ENCODE assay signal across 22 cellular contexts in the genomic region with DNA sequence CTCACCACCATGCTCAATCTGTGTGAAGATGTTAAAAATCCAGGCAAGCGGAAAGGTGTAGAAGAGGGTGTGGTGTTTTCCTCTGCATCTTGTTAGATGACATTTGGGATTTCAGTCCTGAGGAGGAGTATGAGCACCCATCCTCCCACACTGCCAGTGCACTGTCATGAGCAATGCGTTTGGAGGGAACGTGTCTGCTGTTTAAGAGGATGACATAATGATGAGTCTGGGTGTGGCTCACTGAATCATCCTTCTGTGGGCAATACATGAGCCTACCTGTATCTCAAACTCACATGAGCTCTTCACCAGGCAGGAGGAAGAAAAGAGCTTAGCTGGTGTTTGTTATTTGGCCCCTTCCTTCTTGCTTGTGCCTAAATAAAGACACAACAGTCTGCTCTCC.
A peak's percentile ranks its signal among the peaks of the same experiment; 100 is the strongest.
DNase-seq lines count a peak whose midpoint lies in the region; ATAC-seq and TF ChIP-seq lines count a peak whose summit lies in the region.
"Had no signal": no experiment of that assay in that cellular context is flagged by ENCODE, and none has a peak within 500 bp of the region (broad histone marks: within the 10 kb centered on the region; RNA-seq: fewer than 3 reads in every experiment).

No MANE protein-coding gene starts in this region.

- no peaks in the 10 kb centered on the region for H3K4me1 Mint-ChIP-seq in activated CD4-positive, alpha-beta T cell treated with anti-CD3 and anti-CD28 coated beads for 36 hours
- H3K4me1 Mint-ChIP-seq in activated CD4-positive, alpha-beta memory T cell treated with anti-CD3 and anti-CD28 coated beads for 36 hours (ENCODE audit: low read depth) = no peaks in the 10 kb centered on the region
- H3K4me1 Mint-ChIP-seq in activated CD4-positive, alpha-beta memory T cell treated with anti-CD3 and anti-CD28 coated beads, Interleukin-2, amount 10 ng/mL, durations not matched to agents 7 days and 5 days = no peaks in the 10 kb centered on the region
- H3K4me1 Mint-ChIP-seq: activated naive CD8-positive, alpha-beta T cell treated with anti-CD3 and anti-CD28 coated beads for 36 hours; H9 had no signal

- WGBS in IMR-90 (ENCODE audit: extremely low coverage in 2 of 2, insufficient read length in 1 of 2), 2 experiments = no CpG with 5 or more reads among the region's 3 CpGs
- 50% methylated on average over 2 of the region's 3 CpGs for WGBS in mammary epithelial cell (ENCODE audit: low coverage, missing lambda C conversion rate)

- no peaks in the 10 kb centered on the region for H3K9me1 ChIP-seq in IMR-90 (ENCODE audit: insufficient read depth, low read length)

- H4K91ac ChIP-seq in IMR-90 (ENCODE audit: insufficient read depth, low read depth, low read length) = no peak overlapping the region

- no peaks in the 10 kb centered on the region for H4K20me1 ChIP-seq in IMR-90 (ENCODE audit: insufficient read depth, low read length)
- no peaks in the 10 kb centered on the region for H4K20me1 ChIP-seq in mammary epithelial cell (ENCODE audit: insufficient read depth, low read length)

- H3K9me3 ChIP-seq in IMR-90 (ENCODE audit: control insufficient read depth, insufficient read depth, low read length) = peaks cover 2% of the 10 kb centered on the region
- H3K9me3 ChIP-seq in mammary epithelial cell (replicated peaks; ENCODE audit: insufficient read depth, low read length) = no peaks in the 10 kb centered on the region
- H3K9me3 ChIP-seq: Caco-2, Peyer's patch, SK-N-SH, upper lobe of right lung had no signal

- no peak overlapping the region for H2BK5ac ChIP-seq in IMR-90 (ENCODE audit: low read depth, low read length, poor library complexity, severe bottlenecking)

- peak overlapping the region; percentile 26 for H2AK9ac ChIP-seq in IMR-90 (replicated peaks; ENCODE audit: low read depth, low read length, poor library complexity)

- CTCF ChIA-PET in activated CD4-positive, alpha-beta T cell treated with anti-CD3 and anti-CD28 coated beads for 36 hours (lab: Charles Lee) = no interaction called here
- CTCF ChIA-PET in IMR-90 (lab: Yijun Ruan, JAX) = no interaction called here
- CTCF ChIA-PET in mammary epithelial cell (lab: Charles Lee; ENCODE audit: low non-redundant PET) = no interaction called here
- CTCF ChIA-PET in activated CD4-positive, alpha-beta memory T cell treated with anti-CD3 and anti-CD28 coated beads for 36 hours (lab: Charles Lee) = no interaction called here
- CTCF ChIA-PET in activated CD4-positive, alpha-beta memory T cell treated with anti-CD3 and anti-CD28 coated beads, Interleukin-2, amount 10 ng/mL, durations not matched to agents 7 days and 5 days (lab: Charles Lee) = no interaction called here

- H3K36me3 Mint-ChIP-seq in activated CD4-positive, alpha-beta T cell treated with anti-CD3 and anti-CD28 coated beads for 36 hours (ENCODE audit: low read depth) = no peaks in the 10 kb centered on the region
- no peaks in the 10 kb centered on the region for H3K36me3 Mint-ChIP-seq in activated CD4-positive, alpha-beta memory T cell treated with anti-CD3 and anti-CD28 coated beads for 36 hours
- no peaks in the 10 kb centered on the region for H3K36me3 Mint-ChIP-seq in activated CD4-positive, alpha-beta memory T cell treated with anti-CD3 and anti-CD28 coated beads, Interleukin-2, amount 10 ng/mL, durations not matched to agents 7 days and 5 days (ENCODE audit: low read depth)
- H3K36me3 Mint-ChIP-seq: activated naive CD8-positive, alpha-beta T cell treated with anti-CD3 and anti-CD28 coated beads for 36 hours had no signal

- POLR2A ChIA-PET in activated CD4-positive, alpha-beta T cell treated with anti-CD3 and anti-CD28 coated beads for 36 hours (lab: Charles Lee) = no interaction called here
- POLR2A ChIA-PET in IMR-90 (lab: Charles Lee; ENCODE audit: unreplicated experiment) = no interaction called here
- POLR2A ChIA-PET in activated CD4-positive, alpha-beta memory T cell treated with anti-CD3 and anti-CD28 coated beads for 36 hours (lab: Charles Lee) = no interaction called here
- POLR2A ChIA-PET in activated CD4-positive, alpha-beta memory T cell treated with anti-CD3 and anti-CD28 coated beads, Interleukin-2, amount 10 ng/mL, durations not matched to agents 7 days and 5 days (lab: Charles Lee) = no interaction called here

- H4K5ac ChIP-seq in IMR-90 (ENCODE audit: low read depth, low read length) = no peak overlapping the region

- in situ Hi-C loops in IMR-90 (cut with MboI; ENCODE audit: low sequenced_read_pairs) (no loop called here), mammary epithelial cell (cut with MboI; ENCODE audit: low sequenced_read_pairs in 2 of 2) (no loop called here)

- BruUV-seq in IMR-90 (replicated peaks; lab: Mats Ljungman, UMichigan) (no TSS peak), mammary epithelial cell (replicated peaks; lab: Mats Ljungman, UMichigan) (no TSS peak)

- H3K36me3 ChIP-seq in IMR-90 (ENCODE audit: control insufficient read depth, insufficient read depth, low read length) (no peaks in the 10 kb centered on the region), mammary epithelial cell (ENCODE audit: insufficient read depth, low read length) (no peaks in the 10 kb centered on the region)
- H3K36me3 ChIP-seq: heart right ventricle, Peyer's patch, upper lobe of right lung had no signal

- TF ChIP-seq RAD21 in IMR-90 (IDR thresholded peaks at IDR 0.05; ENCODE audit: low read length) = no peak

- H3K4me1 ChIP-seq in IMR-90 (ENCODE audit: control insufficient read depth, insufficient read depth, low read length) (no peaks in the 10 kb centered on the region), mammary epithelial cell (ENCODE audit: insufficient read depth, low read length) (peaks cover 16% of the 10 kb centered on the region)
- H3K4me1 ChIP-seq: Caco-2, heart right ventricle, Peyer's patch, upper lobe of right lung had no signal

- H3K4ac ChIP-seq in IMR-90 (ENCODE audit: low read depth, low read length) = no peak overlapping the region

- H3K27ac ChIP-seq in IMR-90 (ENCODE audit: insufficient read depth, low read length) = no peak overlapping the region
- no peak overlapping the region for H3K27ac ChIP-seq in mammary epithelial cell (ENCODE audit: insufficient read depth, low read depth, low read length)
- H3K27ac ChIP-seq: heart right ventricle, Peyer's patch, upper lobe of right lung had no signal

- dilution Hi-C loops in IMR-90 (cut with HindIII; ENCODE audit: low sequenced_read_pairs, unreplicated experiment) (no loop called here), mammary epithelial cell (cut with HindIII; ENCODE audit: low sequenced_read_pairs) (no loop called here)

- no peaks in the 10 kb centered on the region for H3K79me1 ChIP-seq in IMR-90 (ENCODE audit: low read depth in 1 of 2, low read length in 2 of 2)

- H2BK15ac ChIP-seq in IMR-90 (ENCODE audit: low read depth, low read length) = no peak overlapping the region

- H3K23ac ChIP-seq in IMR-90 (ENCODE audit: low read depth, low read length) = no peak overlapping the region

- H2AFZ ChIP-seq in IMR-90 (replicated peaks; ENCODE audit: low read length, poor library complexity) = no peak overlapping the region
- peak overlapping the region; percentile 20 for H2AFZ ChIP-seq in mammary epithelial cell (ENCODE audit: low read depth, low read length)

- peaks cover 2% of the 10 kb centered on the region for H3K9me3 Mint-ChIP-seq in activated CD4-positive, alpha-beta T cell treated with anti-CD3 and anti-CD28 coated beads for 36 hours (ENCODE audit: low read depth)
- no peaks in the 10 kb centered on the region for H3K9me3 Mint-ChIP-seq in activated CD4-positive, alpha-beta memory T cell treated with anti-CD3 and anti-CD28 coated beads for 36 hours
- no peaks in the 10 kb centered on the region for H3K9me3 Mint-ChIP-seq in activated CD4-positive, alpha-beta memory T cell treated with anti-CD3 and anti-CD28 coated beads, Interleukin-2, amount 10 ng/mL, durations not matched to agents 7 days and 5 days

- H3K18ac ChIP-seq in IMR-90 (ENCODE audit: low read depth, low read length) = no peak overlapping the region

- H3K4me2 ChIP-seq in IMR-90 (ENCODE audit: low read depth, low read length) (no peak overlapping the region), mammary epithelial cell (ENCODE audit: insufficient read depth, low read depth, low read length) (no peak overlapping the region)
- H3K4me2 ChIP-seq: SK-N-SH had no signal

- peak; percentile 1 for DNase-seq in activated CD4-positive, alpha-beta T cell treated with anti-CD3 and anti-CD28 coated beads for 48 hours
- DNase-seq in activated CD4-positive, alpha-beta T cell treated with anti-CD3 and anti-CD28 coated beads for 36 hours = no peak
- DNase-seq in IMR-90 (no peak), mammary epithelial cell (peak; percentile 80), putamen (ENCODE audit: low spot score) (peak; percentile 36), COLO829 (ENCODE audit: low spot score) (no peak)
- no peak for DNase-seq in activated CD4-positive, alpha-beta memory T cell treated with anti-CD3 and anti-CD28 coated beads for 36 hours
- DNase-seq in activated CD4-positive, alpha-beta memory T cell treated with anti-CD3 and anti-CD28 coated beads, Interleukin-2, amount 10 ng/mL, durations not matched to agents 7 days and 5 days = no peak
- DNase-seq: activated CD4-positive, alpha-beta T cell treated with anti-CD3 and anti-CD28 coated beads, Interleukin-2, amount 50 U/mL, for 1 hour; activated CD8-positive, alpha-beta memory T cell treated with anti-CD3 and anti-CD28 coated beads, Interleukin-2, amount 50 U/mL, for 4 hours; activated naive CD8-positive, alpha-beta T cell treated with anti-CD3 and anti-CD28 coated beads for 36 hours; Caco-2; DND-41; H9; heart right ventricle; left colon; mesenchymal stem cell; NCI-H510A; Peyer's patch; SK-N-SH; substantia nigra; upper lobe of right lung had no signal

- no peak overlapping the region for H3K56ac ChIP-seq in IMR-90 (ENCODE audit: extremely low read depth, insufficient read depth, low read length)

- H3K27me3 ChIP-seq in IMR-90 (ENCODE audit: control insufficient read depth, insufficient read depth, low read length) (no peaks in the 10 kb centered on the region), mammary epithelial cell (ENCODE audit: insufficient read depth, low read length) (peaks cover 2% of the 10 kb centered on the region)
- H3K27me3 ChIP-seq: Peyer's patch, upper lobe of right lung had no signal

- H3K14ac ChIP-seq in IMR-90 (replicated peaks; ENCODE audit: low read depth, low read length) = no peak overlapping the region

- H4K8ac ChIP-seq in IMR-90 (ENCODE audit: low read depth in 2 of 2, low read length in 2 of 2) = no peak overlapping the region

- intact Hi-C loops in activated CD4-positive, alpha-beta T cell treated with anti-CD3 and anti-CD28 coated beads for 36 hours (cut with DNase I, micrococcal nuclease) = no loop called here
- intact Hi-C loops in IMR-90 (cut with micrococcal nuclease) = no loop called here
- intact Hi-C loops in mammary epithelial cell (cut with micrococcal nuclease) = no loop called here
- intact Hi-C loops in activated CD4-positive, alpha-beta memory T cell treated with anti-CD3 and anti-CD28 coated beads for 36 hours (cut with micrococcal nuclease) = no loop called here

- TF ChIP-seq POLR2A in IMR-90 (IDR thresholded peaks at IDR 0.05; ENCODE audit: low read depth, low read length) = no peak

- H3K27ac Mint-ChIP-seq in activated CD4-positive, alpha-beta T cell treated with anti-CD3 and anti-CD28 coated beads for 36 hours = no peak overlapping the region
- H3K27ac Mint-ChIP-seq in activated CD4-positive, alpha-beta memory T cell treated with anti-CD3 and anti-CD28 coated beads for 36 hours = no peak overlapping the region
- H3K27ac Mint-ChIP-seq in activated CD4-positive, alpha-beta memory T cell treated with anti-CD3 and anti-CD28 coated beads, Interleukin-2, amount 10 ng/mL, durations not matched to agents 7 days and 5 days = no peak overlapping the region
- H3K27ac Mint-ChIP-seq: activated naive CD8-positive, alpha-beta T cell treated with anti-CD3 and anti-CD28 coated beads for 36 hours; H9 had no signal

- H3K4me3 ChIP-seq in IMR-90 (ENCODE audit: insufficient read depth, low read depth, low read length) = no peak overlapping the region
- H3K4me3 ChIP-seq in mammary epithelial cell (replicated peaks in 1 of 3; ENCODE audit: insufficient read depth in 1 of 3, low read depth in 2 of 3, low read length in 3 of 3) = no peak overlapping the region
- H3K4me3 ChIP-seq: heart right ventricle, Peyer's patch, upper lobe of right lung had no signal

- no peak overlapping the region for H3K9ac ChIP-seq in IMR-90 (ENCODE audit: low read depth, low read length)
- no peak overlapping the region for H3K9ac ChIP-seq in mammary epithelial cell (ENCODE audit: insufficient read depth, low read length)
- H3K9ac ChIP-seq: SK-N-SH had no signal

- peaks cover 2% of the 10 kb centered on the region for H3K27me3 Mint-ChIP-seq in activated CD4-positive, alpha-beta T cell treated with anti-CD3 and anti-CD28 coated beads for 36 hours
- no peaks in the 10 kb centered on the region for H3K27me3 Mint-ChIP-seq in activated CD4-positive, alpha-beta memory T cell treated with anti-CD3 and anti-CD28 coated beads for 36 hours
- no peaks in the 10 kb centered on the region for H3K27me3 Mint-ChIP-seq in activated CD4-positive, alpha-beta memory T cell treated with anti-CD3 and anti-CD28 coated beads, Interleukin-2, amount 10 ng/mL, durations not matched to agents 7 days and 5 days
- H3K27me3 Mint-ChIP-seq: activated naive CD8-positive, alpha-beta T cell treated with anti-CD3 and anti-CD28 coated beads for 36 hours had no signal

- H3K4me3 Mint-ChIP-seq in activated CD4-positive, alpha-beta T cell treated with anti-CD3 and anti-CD28 coated beads for 36 hours = no peak overlapping the region
- H3K4me3 Mint-ChIP-seq in activated CD4-positive, alpha-beta memory T cell treated with anti-CD3 and anti-CD28 coated beads for 36 hours = no peak overlapping the region
- H3K4me3 Mint-ChIP-seq in activated CD4-positive, alpha-beta memory T cell treated with anti-CD3 and anti-CD28 coated beads, Interleukin-2, amount 10 ng/mL, durations not matched to agents 7 days and 5 days = no peak overlapping the region
- H3K4me3 Mint-ChIP-seq: activated naive CD8-positive, alpha-beta T cell treated with anti-CD3 and anti-CD28 coated beads for 36 hours; H9 had no signal

- no peaks in the 10 kb centered on the region for H3K79me2 ChIP-seq in mammary epithelial cell (ENCODE audit: insufficient read depth, low read length)

- ATAC-seq in activated CD4-positive, alpha-beta T cell treated with anti-CD3 and anti-CD28 coated beads for 36 hours = no peak
- no peak for ATAC-seq in IMR-90 (ENCODE audit: low read depth)
- ATAC-seq: heart right ventricle, left colon, upper lobe of right lung had no signal

- H2BK120ac ChIP-seq in IMR-90 (ENCODE audit: low read depth, low read length) = no peak overlapping the region

- TF ChIP-seq CTCF in IMR-90 (conservative IDR thresholded peaks at IDR 0.05; ENCODE audit: low read depth, low read length) (no peak), mammary epithelial cell (conservative IDR thresholded peaks at IDR 0.05 in 1 of 2, IDR thresholded peaks at IDR 0.05 in 1 of 2; ENCODE audit: extremely low read depth in 1 of 2, insufficient read depth in 1 of 2, low read depth in 1 of 2, low read length in 2 of 2) (no peak)

- no peak overlapping the region for H2AK5ac ChIP-seq in IMR-90 (ENCODE audit: low read depth, low read length)

- H2BK20ac ChIP-seq in IMR-90 (ENCODE audit: low read depth, low read length) = no peak overlapping the region

Comparison
In these comparisons a context has a peak if more than half of its experiments do, and no peak if none do; other contexts are left out.
1. DNase-seq: peak in activated CD4-positive, alpha-beta T cell treated with anti-CD3 and anti-CD28 coated beads for 48 hours (single experiment), mammary epithelial cell (single experiment) and putamen (single experiment); none in activated CD4-positive, alpha-beta T cell treated with anti-CD3 and anti-CD28 coated beads for 36 hours (single experiment), IMR-90 (single experiment), activated CD4-positive, alpha-beta memory T cell treated with anti-CD3 and anti-CD28 coated beads for 36 hours (single experiment), COLO829 (single experiment) and activated CD4-positive, alpha-beta memory T cell treated with anti-CD3 and anti-CD28 coated beads, Interleukin-2, amount 10 ng/mL, durations not matched to agents 7 days and 5 days (single experiment).